1 cellular context compared by ENCODE assay signal in the genomic region with DNA sequence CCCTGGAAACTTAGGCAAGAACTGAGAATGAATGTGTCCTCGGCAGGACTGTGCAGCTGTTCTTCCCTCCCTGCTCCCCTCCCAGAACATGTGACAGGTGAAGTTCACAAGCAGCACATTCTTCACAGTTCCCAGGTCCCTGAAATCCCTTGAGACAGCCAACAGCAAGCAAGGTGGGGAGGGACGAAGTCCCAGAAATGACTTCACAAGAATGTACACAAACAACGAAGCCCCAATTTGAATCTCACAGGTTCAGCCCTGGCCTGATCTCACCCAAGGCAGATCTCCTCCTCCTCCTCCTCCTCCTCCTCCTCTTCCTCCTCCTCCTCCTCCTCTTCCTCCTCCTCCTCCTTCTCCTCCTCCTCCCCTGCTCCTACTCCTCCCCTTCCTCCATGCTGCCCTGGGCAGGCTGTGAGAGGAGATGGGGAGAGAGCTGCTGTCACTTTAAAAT.
A peak's percentile ranks its signal among the peaks of the same experiment; 100 is the strongest.
TF ChIP-seq lines count a peak whose summit lies in the region.

No MANE protein-coding gene starts in this region.

TF ChIP-seq in GM12878, 131 proteins besides CTCF, POLR2A, EP300 and RAD21:
- TF ChIP-seq CREB1 (IDR thresholded peaks at IDR 0.05; ENCODE audit: low read depth) (no peak), FOXK2 (IDR thresholded peaks at IDR 0.05) (no peak), MEF2B (IDR thresholded peaks at IDR 0.05; ENCODE audit: partially characterized antibody, poor library complexity, severe bottlenecking) (peak; percentile 42)
